Comparison of ENCODE assay signal across 29 cellular contexts in the genomic region with DNA sequence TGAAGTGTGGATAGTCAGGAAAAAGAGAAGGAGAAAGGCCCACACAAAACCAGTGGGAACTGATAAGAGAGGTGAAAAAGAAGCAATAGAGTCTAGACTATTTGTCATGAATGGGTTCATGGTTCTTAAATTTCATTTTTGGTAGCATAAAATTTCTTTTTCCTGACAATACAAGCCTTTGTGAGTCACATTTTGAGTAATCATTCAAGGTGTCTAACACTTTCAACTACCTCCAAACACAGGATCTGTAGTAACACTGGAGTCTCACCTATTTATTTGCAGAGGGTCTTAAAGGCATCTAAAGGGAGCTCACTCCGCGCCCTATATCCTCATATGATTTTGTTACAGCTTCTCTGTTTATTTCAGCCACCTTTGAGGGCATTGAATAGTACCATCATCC.
"Had no signal": no experiment of that assay in that cellular context is flagged by ENCODE, and none has a peak within 500 bp of the region (broad histone marks: within the 10 kb centered on the region; RNA-seq: fewer than 3 reads in every experiment).

No MANE protein-coding gene starts in this region.

- ATAC-seq: activated CD8-positive, alpha-beta T cell treated with anti-CD3 and anti-CD28 coated beads for 36 hours; activated T-cell treated with anti-CD3 and anti-CD28 coated beads, Interleukin-2, amount 50 U/mL, for 4 hours had no signal

- H3K36me3 ChIP-seq: brain microvascular endothelial cell, cardiac muscle cell, colonic mucosa, esophagus squamous epithelium had no signal

- H3K36me3 Mint-ChIP-seq: activated naive CD8-positive, alpha-beta T cell had no signal

- DNase-seq: activated CD4-positive, alpha-beta T cell treated with anti-CD3 and anti-CD28 coated beads for 48 hours; activated CD4-positive, alpha-beta T cell treated with anti-CD3 and anti-CD28 coated beads, Interleukin-2, amount 50 U/mL, for 1 hour; activated CD4-positive, alpha-beta T cell treated with anti-CD3 and anti-CD28 coated beads, Interleukin-2, amount 50 U/mL, for 48 hours; activated CD4-positive, CD25-positive, alpha-beta regulatory T cell; activated CD4-positive, CD25-positive, alpha-beta regulatory T cell treated with anti-CD3 and anti-CD28 coated beads, Interleukin-2, amount 50 U/mL, for 72 hours; activated CD8-positive, alpha-beta memory T cell treated with anti-CD3 and anti-CD28 coated beads for 24 hours; activated CD8-positive, alpha-beta T cell treated with anti-CD3 and anti-CD28 coated beads for 36 hours; activated effector memory CD4-positive, alpha-beta T cell treated with anti-CD3 and anti-CD28 coated beads, Interleukin-2, amount 50 U/mL, for 16 hours; activated naive CD4-positive, alpha-beta T cell treated with anti-CD3 and anti-CD28 coated beads for 36 hours; activated T-cell treated with anti-CD3 and anti-CD28 coated beads, Interleukin-2, amount 50 U/mL, for 4 hours; amniotic stem cell; anterior cingulate cortex; brain microvascular endothelial cell; central memory CD4-positive, alpha-beta T cell; cerebellar nuclear complex; colonic mucosa; effector CD8-positive, alpha-beta T cell; erythroblast; esophagus squamous epithelium; head of caudate nucleus; hippocampal formation; T-helper 2 cell had no signal

- H3K4me3 ChIP-seq: cardiac muscle cell, colonic mucosa, esophagus squamous epithelium had no signal

- H3K9me3 Mint-ChIP-seq: activated T-cell treated with anti-CD3 and anti-CD28 coated beads, Interleukin-2, amount 50 U/mL, for 4 hours had no signal

- H3K27me3 ChIP-seq: brain microvascular endothelial cell, cardiac muscle cell, colonic mucosa, esophagus squamous epithelium had no signal

- H3K27ac Mint-ChIP-seq: activated CD8-positive, alpha-beta T cell treated with anti-CD3 and anti-CD28 coated beads for 36 hours; activated naive CD4-positive, alpha-beta T cell treated with anti-CD3 and anti-CD28 coated beads for 36 hours; activated naive CD8-positive, alpha-beta T cell; activated T-helper 2 cell treated with anti-CD3 and anti-CD28 coated beads, Interferon-gamma antibody, Interleukin-2, Interleukin-4, amounts not matched to agents 10 μg/mL and 5 μg/mL and 100 μg/mL, durations not matched to agents 14 hours and 24 hours and 36 hours had no signal

- H3K9me3 ChIP-seq: colonic mucosa, esophagus squamous epithelium had no signal

- H3K4me1 ChIP-seq: colonic mucosa, esophagus squamous epithelium had no signal

- H3K4me3 Mint-ChIP-seq: activated CD8-positive, alpha-beta T cell treated with anti-CD3 and anti-CD28 coated beads for 36 hours; activated naive CD4-positive, alpha-beta T cell treated with anti-CD3 and anti-CD28 coated beads for 36 hours; activated naive CD8-positive, alpha-beta T cell; activated T-cell treated with anti-CD3 and anti-CD28 coated beads, Interleukin-2, amount 50 U/mL, for 4 hours had no signal

- FAIRE-seq: astrocyte, endometrium, endothelial cell of umbilical vein, frontal cortex had no signal

- H3K27ac ChIP-seq: brain microvascular endothelial cell, cardiac muscle cell, colonic mucosa, esophagus squamous epithelium had no signal

- H3K27me3 Mint-ChIP-seq: activated naive CD8-positive, alpha-beta T cell had no signal
